14 cellular contexts compared by ENCODE assay signal in the genomic region with DNA sequence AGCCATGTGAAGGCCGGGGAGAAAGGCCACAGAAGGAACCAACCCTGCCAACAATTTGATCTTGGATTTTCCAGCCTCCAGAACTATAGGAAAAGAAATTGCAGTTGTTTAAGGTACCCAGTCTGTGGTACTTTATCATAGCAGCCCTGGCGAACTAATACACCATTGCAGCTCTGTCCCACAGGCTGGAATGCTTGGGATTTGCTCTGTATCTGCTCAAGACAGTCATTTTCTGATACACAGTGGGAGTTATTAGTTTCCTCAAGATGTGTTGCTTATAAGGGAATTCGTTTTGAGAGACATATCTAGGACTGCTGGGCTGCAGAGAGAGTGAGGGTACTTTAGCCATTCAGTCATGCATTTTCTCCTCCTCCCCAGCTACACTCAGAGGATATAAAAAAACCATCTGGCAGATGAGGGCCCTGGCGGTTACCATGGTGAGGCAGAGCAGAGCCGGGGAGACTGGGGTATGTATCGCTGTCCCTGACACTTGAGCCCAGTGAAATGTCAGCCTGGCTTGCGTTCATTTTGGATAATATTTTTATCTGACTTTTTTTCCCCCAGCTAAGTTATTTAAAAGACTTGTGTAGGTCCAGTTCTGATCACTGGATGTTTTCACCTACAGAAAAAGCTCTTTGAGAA.
DNase-seq lines count a peak whose midpoint lies in the region; ATAC-seq and TF ChIP-seq lines count a peak whose summit lies in the region.
"Had no signal": no experiment of that assay in that cellular context is flagged by ENCODE, and none has a peak within 500 bp of the region (broad histone marks: within the 10 kb centered on the region; RNA-seq: fewer than 3 reads in every experiment).

No MANE protein-coding gene starts in this region.

- H3K4me3 Mint-ChIP-seq in activated CD8-positive, alpha-beta memory T cell treated with anti-CD3 and anti-CD28 coated beads, Interleukin-2, amount 10 ng/mL, durations not matched to agents 7 days and 5 days: no peak overlapping the region

- TF ChIP-seq CTCF in heart right ventricle (IDR thresholded peaks at IDR 0.05): no peak

- no peaks in the 10 kb centered on the region for H3K9me3 Mint-ChIP-seq in activated CD8-positive, alpha-beta memory T cell treated with anti-CD3 and anti-CD28 coated beads, Interleukin-2, amount 10 ng/mL, durations not matched to agents 7 days and 5 days (ENCODE audit: low read depth)

- H3K27me3 Mint-ChIP-seq in activated CD8-positive, alpha-beta memory T cell treated with anti-CD3 and anti-CD28 coated beads, Interleukin-2, amount 10 ng/mL, durations not matched to agents 7 days and 5 days: no peaks in the 10 kb centered on the region

- H3K27ac ChIP-seq in heart right ventricle (peak overlapping the region in 7 of 10 donors; percentile 41 to 79 (median 61)), skeletal muscle tissue (ENCODE audit: low read depth, low read length) (peak overlapping the region; percentile 9)
- H3K27ac ChIP-seq: 22Rv1 had no signal

- ATAC-seq in heart right ventricle: peak; percentile 72 to 94 (median 90)
- ATAC-seq in GM21390 (IDR thresholded peaks at IDR 0.05; ENCODE audit: unreplicated experiment): no peak
- ATAC-seq in activated CD8-positive, alpha-beta memory T cell treated with anti-CD3 and anti-CD28 coated beads, Interleukin-2, amount 10 ng/mL, durations not matched to agents 7 days and 5 days: no peak
- no peak for ATAC-seq in sciatic nerve

- DNase-seq in DMS53 (lab: John Stamatoyannopoulos, UW) (peak; percentile 44), DMS53 treated with DMSO at 0.1 percent for 48 hours (lab: John Stamatoyannopoulos, UW; ENCODE audit: unreplicated experiment) (no peak), NCI-H774 (lab: John Stamatoyannopoulos, UW) (peak; percentile 55), heart right ventricle (peak; percentile 29 to 45), sciatic nerve (ENCODE audit: low spot score) (no peak)
- DNase-seq in activated CD8-positive, alpha-beta memory T cell treated with anti-CD3 and anti-CD28 coated beads, Interleukin-2, amount 10 ng/mL, durations not matched to agents 7 days and 5 days: no peak
- DNase-seq: activated CD4-positive, alpha-beta T cell treated with anti-CD3 and anti-CD28 coated beads, Interleukin-2, amount 50 U/mL, for 1 hour; activated naive CD4-positive, alpha-beta T cell treated with Interleukin-2 at 50 U/mL for 16 hours; dermis blood vessel endothelial cell; EL; mesendoderm had no signal

- H3K4me1 Mint-ChIP-seq in activated CD8-positive, alpha-beta memory T cell treated with anti-CD3 and anti-CD28 coated beads, Interleukin-2, amount 10 ng/mL, durations not matched to agents 7 days and 5 days: no peaks in the 10 kb centered on the region

- peak overlapping the region in 1 of 3 donors; percentile 28 for H3K9ac ChIP-seq in skeletal muscle tissue (ENCODE audit: low read depth in 1 of 3, low read length in 3 of 3)

- WGBS in heart right ventricle, 2 donors: 33 to 38% methylated on average over 7 of the region's 7 CpGs

- H3K9me3 ChIP-seq in heart right ventricle: no peaks in the 10 kb centered on the region
- no peaks in the 10 kb centered on the region for H3K9me3 ChIP-seq in skeletal muscle tissue (ENCODE audit: control insufficient read depth in 3 of 3, low read length in 3 of 3)

- intact Hi-C loops in heart right ventricle (cut with DNase I) (loop anchor here in 1 of 10 donors (2.0 to 5.0 kb wide), 2 partner anchors 65 to 71 kb away; no protein-coding TSS in a partner anchor), sciatic nerve (cut with DNase I) (no loop called here)

- H3K36me3 Mint-ChIP-seq in activated CD8-positive, alpha-beta memory T cell treated with anti-CD3 and anti-CD28 coated beads, Interleukin-2, amount 10 ng/mL, durations not matched to agents 7 days and 5 days: no peaks in the 10 kb centered on the region

- no peak overlapping the region for H3K4me3 ChIP-seq in heart right ventricle
- H3K4me3 ChIP-seq in skeletal muscle tissue (ENCODE audit: low read length in 3 of 3): peak overlapping the region in 1 of 3 donors; percentile 17

- no peaks in the 10 kb centered on the region for H3K36me3 ChIP-seq in heart right ventricle
- no peaks in the 10 kb centered on the region for H3K36me3 ChIP-seq in skeletal muscle tissue (ENCODE audit: control insufficient read depth in 3 of 3, insufficient read depth in 3 of 3, low read length in 3 of 3)

- H3K27ac Mint-ChIP-seq in activated CD8-positive, alpha-beta memory T cell treated with anti-CD3 and anti-CD28 coated beads, Interleukin-2, amount 10 ng/mL, durations not matched to agents 7 days and 5 days: no peak overlapping the region

- H3K4me1 ChIP-seq in heart right ventricle: peaks cover 2 to 30% (median 22%) of the 10 kb centered on the region in 9 donors
- peaks cover 5 to 18% (median 12%) of the 10 kb centered on the region in 3 donors for H3K4me1 ChIP-seq in skeletal muscle tissue (ENCODE audit: control insufficient read depth in 3 of 3, insufficient read depth in 3 of 3, low read length in 3 of 3)

- H3K27me3 ChIP-seq in heart right ventricle (no peaks in the 10 kb centered on the region), skeletal muscle tissue (ENCODE audit: control insufficient read depth in 3 of 3, insufficient read depth in 3 of 3, low read length in 3 of 3) (no peaks in the 10 kb centered on the region)

- CTCF ChIA-PET in activated CD8-positive, alpha-beta memory T cell treated with anti-CD3 and anti-CD28 coated beads, Interleukin-2, amount 10 ng/mL, durations not matched to agents 7 days and 5 days (lab: Charles Lee): no interaction called here

Comparison
In these comparisons a context has a peak if more than half of its experiments do, and no peak if none do; other contexts are left out.
1. DNase-seq: peak in DMS53 (single experiment), NCI-H774 (single experiment) and heart right ventricle (2 of 2); none in DMS53 treated with DMSO at 0.1 percent for 48 hours (single experiment), activated CD8-positive, alpha-beta memory T cell treated with anti-CD3 and anti-CD28 coated beads, Interleukin-2, amount 10 ng/mL, durations not matched to agents 7 days and 5 days (single experiment) and sciatic nerve (single experiment).
2. ATAC-seq: peak in heart right ventricle (8 of 8); none in GM21390 (single experiment), activated CD8-positive, alpha-beta memory T cell treated with anti-CD3 and anti-CD28 coated beads, Interleukin-2, amount 10 ng/mL, durations not matched to agents 7 days and 5 days (single experiment) and sciatic nerve (single experiment).